In genomic region chr3:14377044-14377837, GRCh38 we compare ENCODE assay signal across 17 cellular contexts. TPM values are rescaled to one million over a fixed set of nuclear protein-coding genes. Genes with fewer than 3 reads are reported as not detected.
A peak's percentile ranks its signal among the peaks of the same experiment; 100 is the strongest.
DNase-seq lines count a peak whose midpoint lies in the region; ATAC-seq, FAIRE-seq and TF ChIP-seq lines count a peak whose summit lies in the region.
"Had no signal": no experiment of that assay in that cellular context is flagged by ENCODE, and none has a peak within 500 bp of the region (broad histone marks: within the 10 kb centered on the region; RNA-seq: fewer than 3 reads in every experiment).

No MANE protein-coding gene starts in this region.

- H3K9me3 ChIP-seq in osteoblast (ENCODE audit: low read depth, low read length): no peaks in the 10 kb centered on the region
- no peaks in the 10 kb centered on the region for H3K9me3 ChIP-seq in upper lobe of right lung
- H3K9me3 ChIP-seq: MG63 had no signal

- no peaks in the 10 kb centered on the region for H4K20me1 ChIP-seq in osteoblast (ENCODE audit: insufficient read depth, low read length)

- ATAC-seq in GM18907 (IDR thresholded peaks at IDR 0.05; ENCODE audit: unreplicated experiment) (peak; percentile 8), upper lobe of right lung (no peak)
- ATAC-seq: GM23338 had no signal

- peak overlapping the region; percentile 76 for H3K27ac Mint-ChIP-seq in activated T-cell treated with anti-CD3 and anti-CD28 coated beads, Interleukin-2, amount 50 U/mL, for 24 hours
- H3K27ac Mint-ChIP-seq in dendritic cell treated with granulocyte-macrophage colony-stimulating factor and Interleukin-4, amounts not matched to agents 40 ng/mL and 50 ng/mL, for 4 days: peak overlapping the region; percentile 81
- H3K27ac Mint-ChIP-seq: GM23338 had no signal

- TF ChIP-seq CTCF in osteoblast (IDR thresholded peaks at IDR 0.05; ENCODE audit: extremely low read depth, low read depth, low read length): no peak
- no peak for TF ChIP-seq CTCF in upper lobe of right lung (IDR thresholded peaks at IDR 0.05)
- no peak for TF ChIP-seq CTCF in D721Med (IDR thresholded peaks at IDR 0.05; ENCODE audit: insufficient read depth, missing control alignments)

- peaks cover 22% of the 10 kb centered on the region for H3K4me1 Mint-ChIP-seq in activated T-cell treated with anti-CD3 and anti-CD28 coated beads, Interleukin-2, amount 50 U/mL, for 24 hours (ENCODE audit: low read depth)
- peaks cover 71% of the 10 kb centered on the region for H3K4me1 Mint-ChIP-seq in dendritic cell treated with granulocyte-macrophage colony-stimulating factor and Interleukin-4, amounts not matched to agents 40 ng/mL and 50 ng/mL, for 4 days (ENCODE audit: low read depth)

- no peak overlapping the region for H3K4me3 Mint-ChIP-seq in activated T-cell treated with anti-CD3 and anti-CD28 coated beads, Interleukin-2, amount 50 U/mL, for 24 hours
- H3K4me3 Mint-ChIP-seq in dendritic cell treated with granulocyte-macrophage colony-stimulating factor and Interleukin-4, amounts not matched to agents 40 ng/mL and 50 ng/mL, for 4 days: no peak overlapping the region
- H3K4me3 Mint-ChIP-seq: GM23338, nephron had no signal

- no peaks in the 10 kb centered on the region for H3K36me3 ChIP-seq in osteoblast (ENCODE audit: insufficient read depth, low read length)
- H3K36me3 ChIP-seq in upper lobe of right lung: no peaks in the 10 kb centered on the region
- H3K36me3 ChIP-seq: brain microvascular endothelial cell, MG63 had no signal

- FAIRE-seq in D721Med (lab: Jason Lieb, UNC): no peak

- H3K36me3 Mint-ChIP-seq in activated T-cell treated with anti-CD3 and anti-CD28 coated beads, Interleukin-2, amount 50 U/mL, for 24 hours (ENCODE audit: low read depth): no peaks in the 10 kb centered on the region
- no peaks in the 10 kb centered on the region for H3K36me3 Mint-ChIP-seq in dendritic cell treated with granulocyte-macrophage colony-stimulating factor and Interleukin-4, amounts not matched to agents 40 ng/mL and 50 ng/mL, for 4 days (ENCODE audit: low read depth)

- H3K79me2 ChIP-seq in osteoblast (ENCODE audit: insufficient read depth, low read length): no peaks in the 10 kb centered on the region

- no peaks in the 10 kb centered on the region for H3K9me3 Mint-ChIP-seq in activated T-cell treated with anti-CD3 and anti-CD28 coated beads, Interleukin-2, amount 50 U/mL, for 24 hours
- H3K9me3 Mint-ChIP-seq in dendritic cell treated with granulocyte-macrophage colony-stimulating factor and Interleukin-4, amounts not matched to agents 40 ng/mL and 50 ng/mL, for 4 days: no peaks in the 10 kb centered on the region
- H3K9me3 Mint-ChIP-seq: nephron had no signal

- H3K4me1 ChIP-seq in osteoblast (ENCODE audit: insufficient read depth, low read length) (peaks cover 4% of the 10 kb centered on the region), upper lobe of right lung (peaks cover 24% of the 10 kb centered on the region)

- no peak overlapping the region for H3K4me2 ChIP-seq in osteoblast (ENCODE audit: insufficient read depth, low read length)
- H3K4me2 ChIP-seq: GM23338 had no signal

- intact Hi-C loops in dendritic cell treated with granulocyte-macrophage colony-stimulating factor and Interleukin-4, amounts not matched to agents 40 ng/mL and 50 ng/mL, for 4 days (cut with micrococcal nuclease): no loop called here
- intact Hi-C loops in upper lobe of right lung (cut with DNase I): no loop called here

- no peak overlapping the region for H2AFZ ChIP-seq in osteoblast (ENCODE audit: low read length)
- H2AFZ ChIP-seq: GM23338 had no signal

- no peak overlapping the region for H3K27ac ChIP-seq in osteoblast (ENCODE audit: low read depth, low read length)
- H3K27ac ChIP-seq in upper lobe of right lung: no peak overlapping the region
- H3K27ac ChIP-seq: brain microvascular endothelial cell had no signal

- DNase-seq in activated T-cell treated with anti-CD3 and anti-CD28 coated beads, Interleukin-2, amount 50 U/mL, for 24 hours: no peak
- no peak for DNase-seq in activated T-cell treated with anti-CD3 and anti-CD28 coated beads, Interleukin-2, amount 50 U/mL, for 48 hours
- DNase-seq in osteoblast (ENCODE audit: insufficient read length, low spot score, missing footprints) (peak; percentile 23), upper lobe of right lung (no peak), D721Med (ENCODE audit: insufficient read length, low spot score) (no peak)
- no peak for DNase-seq in NK-92 treated with Interleukin-12 subunit alpha and Interleukin-12 subunit beta, amount 100 ng/mL, for 24 hours (lab: John Stamatoyannopoulos, UW)
- DNase-seq: activated CD4-positive, CD25-positive, alpha-beta regulatory T cell treated with anti-CD3 and anti-CD28 coated beads, Interleukin-2, amount 50 U/mL, for 72 hours; brain microvascular endothelial cell; dorsolateral prefrontal cortex; MG63; NCI-H1436 treated with DMSO at 0.1 percent for 48 hours; NCI-H2171 treated with DMSO at 0.1 percent for 48 hours; stimulated activated naive CD4-positive, alpha-beta T cell had no signal

- H3K27me3 ChIP-seq in osteoblast (ENCODE audit: insufficient read depth, low read length) (no peaks in the 10 kb centered on the region), upper lobe of right lung (no peaks in the 10 kb centered on the region)
- H3K27me3 ChIP-seq: brain microvascular endothelial cell, MG63 had no signal

- H3K4me3 ChIP-seq in osteoblast (ENCODE audit: insufficient read depth, low read length) (no peak overlapping the region), upper lobe of right lung (no peak overlapping the region)
- H3K4me3 ChIP-seq: dorsolateral prefrontal cortex, GM23338, MG63 had no signal

- H3K27me3 Mint-ChIP-seq in activated T-cell treated with anti-CD3 and anti-CD28 coated beads, Interleukin-2, amount 50 U/mL, for 24 hours: no peaks in the 10 kb centered on the region
- peaks cover 4% of the 10 kb centered on the region for H3K27me3 Mint-ChIP-seq in dendritic cell treated with granulocyte-macrophage colony-stimulating factor and Interleukin-4, amounts not matched to agents 40 ng/mL and 50 ng/mL, for 4 days

RNA-seq across cellular contexts. Expression of gene SLC6A6, which starts 25.2 kb away (rescaled TPM):
- total RNA-seq in osteoblast (76.6 and 86.5 TPM in 2 replicates), upper lobe of right lung (54.3 TPM)
